11 cellular contexts compared by ENCODE assay signal in genomic region chr17:36942031-36942599, GRCh38. TPM values are rescaled to one million over a fixed set of nuclear protein-coding genes. Genes with fewer than 3 reads are reported as not detected.
DNase-seq lines count a peak whose midpoint lies in the region; ATAC-seq and TF ChIP-seq lines count a peak whose summit lies in the region.
"Had no signal": no experiment of that assay in that cellular context is flagged by ENCODE, and none has a peak within 500 bp of the region (broad histone marks: within the 10 kb centered on the region; RNA-seq: fewer than 3 reads in every experiment).

No MANE protein-coding gene starts in this region.

- H3K4me1 ChIP-seq in spleen: peaks cover 25 to 65% (median 44%) of the 10 kb centered on the region in 6 donors

- H3K9me3 Mint-ChIP-seq in activated CD4-positive, alpha-beta memory T cell treated with anti-CD3 and anti-CD28 coated beads, Interleukin-2, amount 10 ng/mL, durations not matched to agents 7 days and 5 days: no peaks in the 10 kb centered on the region
- no peaks in the 10 kb centered on the region for H3K9me3 Mint-ChIP-seq in activated CD4-positive, alpha-beta memory T cell treated with anti-CD3 and anti-CD28 coated beads for 36 hours
- no peaks in the 10 kb centered on the region for H3K9me3 Mint-ChIP-seq in activated T-cell treated with anti-CD3 and anti-CD28 coated beads, Interleukin-2, amount 50 U/mL, for 24 hours

- TF ChIP-seq POLR2A in spleen (IDR thresholded peaks at IDR 0.05): no peak

- H3K27me3 Mint-ChIP-seq in activated CD4-positive, alpha-beta memory T cell treated with anti-CD3 and anti-CD28 coated beads, Interleukin-2, amount 10 ng/mL, durations not matched to agents 7 days and 5 days: peaks cover 84% of the 10 kb centered on the region
- H3K27me3 Mint-ChIP-seq in activated CD4-positive, alpha-beta memory T cell treated with anti-CD3 and anti-CD28 coated beads for 36 hours: peaks cover 77% of the 10 kb centered on the region
- peaks cover 92% of the 10 kb centered on the region for H3K27me3 Mint-ChIP-seq in activated T-cell treated with anti-CD3 and anti-CD28 coated beads, Interleukin-2, amount 50 U/mL, for 24 hours

- WGBS in spleen, 5 donors: 4 to 15% (median 5%) methylated on average over 22 to 56 of the region's 56 CpGs

- H3K36me3 Mint-ChIP-seq in activated CD4-positive, alpha-beta memory T cell treated with anti-CD3 and anti-CD28 coated beads, Interleukin-2, amount 10 ng/mL, durations not matched to agents 7 days and 5 days (ENCODE audit: low read depth): peaks cover 11% of the 10 kb centered on the region
- peaks cover 2% of the 10 kb centered on the region for H3K36me3 Mint-ChIP-seq in activated CD4-positive, alpha-beta memory T cell treated with anti-CD3 and anti-CD28 coated beads for 36 hours
- no peaks in the 10 kb centered on the region for H3K36me3 Mint-ChIP-seq in activated T-cell treated with anti-CD3 and anti-CD28 coated beads, Interleukin-2, amount 50 U/mL, for 24 hours (ENCODE audit: low read depth)

- intact Hi-C loops in activated CD4-positive, alpha-beta memory T cell treated with anti-CD3 and anti-CD28 coated beads for 36 hours (cut with micrococcal nuclease): loop anchor here (10.0 kb wide), 1 partner anchor 803 kb away; the partner anchor contains the start of gene HNF1B
- intact Hi-C loops in spleen (cut with DNase I; ENCODE audit: low total_unique reads): no loop called here

- POLR2A ChIA-PET in activated CD4-positive, alpha-beta memory T cell treated with anti-CD3 and anti-CD28 coated beads, Interleukin-2, amount 10 ng/mL, durations not matched to agents 7 days and 5 days (lab: Charles Lee): interaction anchor here (1.2 kb wide), 1 partner anchor 8 kb away, joined by 3 read pairs; no protein-coding TSS in a partner anchor
- POLR2A ChIA-PET in activated CD4-positive, alpha-beta memory T cell treated with anti-CD3 and anti-CD28 coated beads for 36 hours (lab: Charles Lee): interaction anchor here (0.9 kb wide), 1 partner anchor 9 kb away, joined by 4 read pairs; no protein-coding TSS in a partner anchor

- CTCF ChIA-PET in activated CD4-positive, alpha-beta memory T cell treated with anti-CD3 and anti-CD28 coated beads, Interleukin-2, amount 10 ng/mL, durations not matched to agents 7 days and 5 days (lab: Charles Lee): no interaction called here
- CTCF ChIA-PET in activated CD4-positive, alpha-beta memory T cell treated with anti-CD3 and anti-CD28 coated beads for 36 hours (lab: Charles Lee): interaction anchor here (0.5 kb wide), 1 partner anchor 1137 kb away, joined by 3 read pairs; no protein-coding TSS in a partner anchor

- peaks cover 35% of the 10 kb centered on the region for H3K4me1 Mint-ChIP-seq in activated CD4-positive, alpha-beta memory T cell treated with anti-CD3 and anti-CD28 coated beads, Interleukin-2, amount 10 ng/mL, durations not matched to agents 7 days and 5 days
- peaks cover 41% of the 10 kb centered on the region for H3K4me1 Mint-ChIP-seq in activated CD4-positive, alpha-beta memory T cell treated with anti-CD3 and anti-CD28 coated beads for 36 hours (ENCODE audit: low read depth)
- H3K4me1 Mint-ChIP-seq in activated T-cell treated with anti-CD3 and anti-CD28 coated beads, Interleukin-2, amount 50 U/mL, for 24 hours (ENCODE audit: low read depth): peaks cover 46% of the 10 kb centered on the region

- TF ChIP-seq CTCF in spleen (IDR thresholded peaks at IDR 0.05 in 8 of 11, conservative IDR thresholded peaks at IDR 0.05 in 3 of 11): no peak

- H3K27ac Mint-ChIP-seq in activated CD4-positive, alpha-beta memory T cell treated with anti-CD3 and anti-CD28 coated beads, Interleukin-2, amount 10 ng/mL, durations not matched to agents 7 days and 5 days: peak overlapping the region; percentile 2
- no peak overlapping the region for H3K27ac Mint-ChIP-seq in activated CD4-positive, alpha-beta memory T cell treated with anti-CD3 and anti-CD28 coated beads for 36 hours
- H3K27ac Mint-ChIP-seq in activated T-cell treated with anti-CD3 and anti-CD28 coated beads, Interleukin-2, amount 50 U/mL, for 24 hours: peak overlapping the region; percentile 6

- H3K9me3 ChIP-seq in iPS-18c (ENCODE audit: control insufficient read depth, insufficient read depth, low read length): peaks cover 2% of the 10 kb centered on the region
- H3K9me3 ChIP-seq in spleen: peaks cover 0 to 4% (median 0%) of the 10 kb centered on the region in 8 donors

- no peak overlapping the region for H3K27ac ChIP-seq in spleen

- DNase-seq in activated CD4-positive, alpha-beta memory T cell treated with anti-CD3 and anti-CD28 coated beads, Interleukin-2, amount 10 ng/mL, durations not matched to agents 7 days and 5 days: no peak
- no peak for DNase-seq in activated CD4-positive, alpha-beta memory T cell treated with anti-CD3 and anti-CD28 coated beads for 36 hours
- no peak for DNase-seq in activated T-cell treated with anti-CD3 and anti-CD28 coated beads, Interleukin-2, amount 50 U/mL, for 24 hours
- no peak for DNase-seq in spleen
- DNase-seq in dedifferentiated amniotic fluid mesenchymal stem cell (ENCODE audit: extremely low spot score): no peak
- DNase-seq: activated naive CD4-positive, alpha-beta T cell treated with anti-CD3 and anti-CD28 coated beads, Interleukin-2, amount 50 U/mL, for 16 hours; posterior cingulate gyrus had no signal

- H3K4me3 ChIP-seq in iPS-18c (ENCODE audit: insufficient read depth, low read depth, low read length) (peak overlapping the region; percentile 45), spleen (peak overlapping the region in 7 of 8 donors; percentile 6 to 63 (median 28))

- ATAC-seq in esophagus mucosa (no peak), GM21528 (IDR thresholded peaks at IDR 0.05; ENCODE audit: low FRiP score, unreplicated experiment) (no peak)
- ATAC-seq: HepG2 had no signal

- peaks cover 44 to 100% (median 100%) of the 10 kb centered on the region in 7 donors for H3K27me3 ChIP-seq in spleen (replicated peaks in 1 of 7)

- H3K4me3 Mint-ChIP-seq in activated CD4-positive, alpha-beta memory T cell treated with anti-CD3 and anti-CD28 coated beads, Interleukin-2, amount 10 ng/mL, durations not matched to agents 7 days and 5 days: peak overlapping the region; percentile 19
- H3K4me3 Mint-ChIP-seq in activated CD4-positive, alpha-beta memory T cell treated with anti-CD3 and anti-CD28 coated beads for 36 hours: no peak overlapping the region
- H3K4me3 Mint-ChIP-seq in activated T-cell treated with anti-CD3 and anti-CD28 coated beads, Interleukin-2, amount 50 U/mL, for 24 hours: no peak overlapping the region

- no peaks in the 10 kb centered on the region for H3K36me3 ChIP-seq in spleen

RNA-seq across cellular contexts. Expression of gene LHX1, which starts 4.8 kb away (rescaled TPM):
- total RNA-seq in activated CD4-positive, alpha-beta memory T cell treated with anti-CD3 and anti-CD28 coated beads, Interleukin-2, amount 10 ng/mL, durations not matched to agents 7 days and 5 days: under 1 TPM; 0.18 TPM
- total RNA-seq in activated CD4-positive, alpha-beta memory T cell treated with anti-CD3 and anti-CD28 coated beads for 36 hours: under 1 TPM in 1 of 2 experiments, not detected in 1; 0.17 TPM
- not detected for total RNA-seq in spleen
- polyA plus RNA-seq in spleen: not detected
- total RNA-seq in esophagus mucosa: not detected
- total RNA-seq: HepG2 had no signal
- polyA plus RNA-seq: HepG2 had no signal

RNA-seq across cellular contexts. Expression of gene AATF, which starts 6.6 kb away (rescaled TPM):
- total RNA-seq in activated CD4-positive, alpha-beta memory T cell treated with anti-CD3 and anti-CD28 coated beads, Interleukin-2, amount 10 ng/mL, durations not matched to agents 7 days and 5 days: 10 to 100 TPM; 76.7 to 78.8 TPM
- 10 to 100 TPM; 85.6 to 89.1 TPM for total RNA-seq in activated CD4-positive, alpha-beta memory T cell treated with anti-CD3 and anti-CD28 coated beads for 36 hours
- 10 to 100 TPM; 30.4 to 59.0 (median 41.7) TPM for total RNA-seq in spleen
- 10 to 100 TPM; 28.7 to 32.8 (median 32.0) TPM for polyA plus RNA-seq in spleen
- 32.7 TPM for total RNA-seq in esophagus mucosa
